28 cellular contexts compared by ENCODE assay signal in genomic region chr9:91567642-91568274, GRCh38.
"Had no signal": no experiment of that assay in that cellular context is flagged by ENCODE, and none has a peak within 500 bp of the region (broad histone marks: within the 10 kb centered on the region; RNA-seq: fewer than 3 reads in every experiment).

No MANE protein-coding gene starts in this region.

- H3K4me1 ChIP-seq: foreskin keratinocyte, pancreas, prostate gland, thyroid gland, upper lobe of right lung had no signal

- H3K27ac Mint-ChIP-seq: activated CD4-positive, alpha-beta T cell treated with anti-CD3 and anti-CD28 coated beads for 36 hours; activated naive CD8-positive, alpha-beta T cell; stimulated activated memory B cell treated with anti-CD40 and anti-IgM and Interleukin-4, amounts not matched to agents 10 μg/mL and 1 μg/mL and 100 μg/mL, for 72 hours; stimulated activated naive CD8-positive, alpha-beta T cell treated with anti-CD3 and anti-CD28 coated beads, Interleukin-15, amount 100 ng/mL, for 72 hours had no signal

- ATAC-seq: activated CD4-positive, alpha-beta T cell treated with anti-CD3 and anti-CD28 coated beads for 36 hours; foreskin keratinocyte; left colon; pancreas; stimulated activated memory B cell treated with anti-CD40 and anti-IgM and Interleukin-4, amounts not matched to agents 10 μg/mL and 1 μg/mL and 100 μg/mL, for 72 hours; stimulated activated naive CD8-positive, alpha-beta T cell treated with anti-CD3 and anti-CD28 coated beads, Interleukin-15, amount 100 ng/mL, for 72 hours; upper lobe of right lung had no signal

- H3K4me1 Mint-ChIP-seq: activated CD4-positive, alpha-beta T cell treated with anti-CD3 and anti-CD28 coated beads for 36 hours; stimulated activated memory B cell treated with anti-CD40 and anti-IgM and Interleukin-4, amounts not matched to agents 10 μg/mL and 1 μg/mL and 100 μg/mL, for 72 hours; stimulated activated naive CD8-positive, alpha-beta T cell treated with anti-CD3 and anti-CD28 coated beads, Interleukin-15, amount 100 ng/mL, for 72 hours had no signal

- H3K9me3 Mint-ChIP-seq: stimulated activated naive CD8-positive, alpha-beta T cell treated with anti-CD3 and anti-CD28 coated beads, Interleukin-15, amount 100 ng/mL, for 72 hours had no signal

- H3K4me3 Mint-ChIP-seq: activated CD4-positive, alpha-beta T cell treated with anti-CD3 and anti-CD28 coated beads for 36 hours; activated naive CD8-positive, alpha-beta T cell; stimulated activated memory B cell treated with anti-CD40 and anti-IgM and Interleukin-4, amounts not matched to agents 10 μg/mL and 1 μg/mL and 100 μg/mL, for 72 hours; stimulated activated naive CD8-positive, alpha-beta T cell treated with anti-CD3 and anti-CD28 coated beads, Interleukin-15, amount 100 ng/mL, for 72 hours had no signal

- H3K4me2 ChIP-seq: smooth muscle cell had no signal

- DNase-seq: activated CD4-positive, alpha-beta T cell treated with anti-CD3 and anti-CD28 coated beads for 36 hours; activated CD4-positive, CD25-positive, alpha-beta regulatory T cell; activated effector memory CD4-positive, alpha-beta T cell treated with Interleukin-2 at 50 U/mL for 16 hours; activated naive CD4-positive, alpha-beta T cell treated with Interleukin-2 at 50 U/mL for 16 hours; activated T-cell treated with anti-CD3 and anti-CD28 coated beads for 4 hours; anterior cingulate cortex; dermis blood vessel endothelial cell; effector CD4-positive, alpha-beta T cell; foreskin keratinocyte; left colon; nucleus accumbens; retina; stimulated activated CD4-positive, alpha-beta T cell treated with anti-CD3 and anti-CD28 coated beads, Interleukin-1b, Interleukin-23, amount 100 ng/mL, for 48 hours; stimulated activated CD4-positive, alpha-beta T cell treated with anti-CD3 and anti-CD28 coated beads, Interleukin-4, amount 100 ng/mL, for 4 hours; stimulated activated CD8-positive, alpha-beta memory T cell treated with anti-CD3 and anti-CD28 coated beads, Interleukin-4, amount 100 ng/mL, for 48 hours; stimulated activated naive CD8-positive, alpha-beta T cell treated with anti-CD3 and anti-CD28 coated beads, Interleukin-15, amount 100 ng/mL, for 72 hours; T-helper 1 cell; thyroid gland; upper lobe of right lung had no signal

- H3K9me3 ChIP-seq: esophagus muscularis mucosa, pancreas, prostate gland, thyroid gland, upper lobe of right lung had no signal

- H3K36me3 ChIP-seq: esophagus muscularis mucosa, pancreas, prostate gland, thyroid gland, upper lobe of right lung had no signal

- FAIRE-seq: bronchial epithelial cell, colon, keratinocyte, pancreas had no signal

- H3K36me3 Mint-ChIP-seq: activated naive CD8-positive, alpha-beta T cell; stimulated activated memory B cell treated with anti-CD40 and anti-IgM and Interleukin-4, amounts not matched to agents 10 μg/mL and 1 μg/mL and 100 μg/mL, for 72 hours had no signal

- H3K27ac ChIP-seq: esophagus muscularis mucosa, foreskin keratinocyte, pancreas, prostate gland, thyroid gland, upper lobe of right lung had no signal

- H3K27me3 ChIP-seq: esophagus muscularis mucosa, pancreas, thyroid gland had no signal

- H3K4me3 ChIP-seq: esophagus muscularis mucosa, pancreas, prostate gland, smooth muscle cell, thyroid gland, upper lobe of right lung had no signal
